33 cellular contexts compared by ENCODE assay signal in genomic region chr6:41576667-41577066, GRCh38. TPM values are rescaled to one million over a fixed set of nuclear protein-coding genes. Genes with fewer than 3 reads are reported as not detected.
DNase-seq lines count a peak whose midpoint lies in the region; ATAC-seq and TF ChIP-seq lines count a peak whose summit lies in the region.
"Had no signal": no experiment of that assay in that cellular context is flagged by ENCODE, and none has a peak within 500 bp of the region (broad histone marks: within the 10 kb centered on the region; RNA-seq: fewer than 3 reads in every experiment).

No MANE protein-coding gene starts in this region.

- TF ChIP-seq POLR2A in thyroid gland (IDR thresholded peaks at IDR 0.05), result no peak

- H3K9me3 ChIP-seq in thyroid gland, result no peaks in the 10 kb centered on the region
- H3K9me3 ChIP-seq: gastroesophageal sphincter, mucosa of descending colon, neutrophil, SJCRH30, stomach, transverse colon had no signal

- H3K27ac Mint-ChIP-seq in glutamatergic neuron (ENCODE audit: unreplicated experiment), result peak overlapping the region; percentile 96
- H3K27ac Mint-ChIP-seq: activated CD8-positive, alpha-beta T cell treated with anti-CD3 and anti-CD28 coated beads for 36 hours; T-cell had no signal

- ATAC-seq in GM21390 (IDR thresholded peaks at IDR 0.05; ENCODE audit: unreplicated experiment), result no peak
- ATAC-seq: activated CD8-positive, alpha-beta T cell treated with anti-CD3 and anti-CD28 coated beads for 36 hours; gastroesophageal sphincter; left ventricle myocardium superior; mucosa of descending colon; Panc1; T-cell had no signal

- peaks cover 16% of the 10 kb centered on the region for H3K27me3 Mint-ChIP-seq in glutamatergic neuron (ENCODE audit: unreplicated experiment)
- H3K27me3 Mint-ChIP-seq: activated CD8-positive, alpha-beta T cell treated with anti-CD3 and anti-CD28 coated beads for 36 hours; T-cell had no signal

- peak; percentile 5 for DNase-seq in NCI-H345 (lab: John Stamatoyannopoulos, UW)
- no peak for DNase-seq in NCI-H345 treated with DMSO at 0.1 percent for 48 hours (lab: John Stamatoyannopoulos, UW; ENCODE audit: unreplicated experiment)
- DNase-seq in NCI-H510A treated with DMSO at 0.1 percent for 48 hours (lab: John Stamatoyannopoulos, UW), result peak; percentile 47
- no peak for DNase-seq in glutamatergic neuron
- DNase-seq in thyroid gland, result no peak
- no peak for DNase-seq in amniotic stem cell (lab: John Stamatoyannopoulos, UW)
- DNase-seq in SHP77 (lab: John Stamatoyannopoulos, UW), result no peak
- DNase-seq: 8988T; activated CD4-positive, alpha-beta T cell treated with anti-CD3 and anti-CD28 coated beads for 1 hour; activated CD8-positive, alpha-beta T cell treated with anti-CD3 and anti-CD28 coated beads for 36 hours; activated gamma-delta T cell; AML-193; COR-L47; DMS79; GF-D8; HCEC 1CT; islet precursor cell; left ventricle myocardium superior; mucosa of descending colon; NCI-H1105 treated with DMSO at 0.1 percent for 48 hours; NCI-H2029 treated with DMSO at 0.1 percent for 48 hours; NK-92 treated with Interleukin-12 subunit alpha and Interleukin-12 subunit beta, amount 100 ng/mL, for 24 hours; SJCRH30; stimulated activated CD8-positive, alpha-beta memory T cell treated with anti-CD3 and anti-CD28 coated beads, Interleukin-4, amount 100 ng/mL, for 48 hours; stomach; T-cell; transverse colon had no signal

- peaks cover 69 to 94% of the 10 kb centered on the region in 2 donors for H3K4me1 ChIP-seq in thyroid gland

- TF ChIP-seq CTCF in glutamatergic neuron (IDR thresholded peaks at IDR 0.05; ENCODE audit: partially characterized antibody, unreplicated experiment), result no peak
- no peak for TF ChIP-seq CTCF in thyroid gland (IDR thresholded peaks at IDR 0.05)

- H3K36me3 ChIP-seq in thyroid gland, result no peaks in the 10 kb centered on the region
- H3K36me3 ChIP-seq: neutrophil, transverse colon had no signal

- 81% methylated on average over 4 of the region's 4 CpGs for whole genome bisulfite sequencing in thyroid gland, 2 donors

- intact Hi-C loops in thyroid gland (cut with DNase I), result no loop called here

- H3K27ac ChIP-seq in thyroid gland, result peak overlapping the region in 2 of 3 donors; percentile 60 to 78
- H3K27ac ChIP-seq: coronary artery, gastroesophageal sphincter, HL-60, neutrophil, SJCRH30, transverse colon had no signal

- H3K36me3 Mint-ChIP-seq in glutamatergic neuron (ENCODE audit: unreplicated experiment), result no peaks in the 10 kb centered on the region

- H3K4me3 Mint-ChIP-seq in glutamatergic neuron (ENCODE audit: unreplicated experiment), result peak overlapping the region; percentile 73
- H3K4me3 Mint-ChIP-seq: activated CD8-positive, alpha-beta T cell treated with anti-CD3 and anti-CD28 coated beads for 36 hours; T-cell had no signal

- H3K4me3 ChIP-seq in thyroid gland (replicated peaks in 1 of 3), result no peak overlapping the region
- H3K4me3 ChIP-seq: coronary artery, gastroesophageal sphincter, mucosa of descending colon, SJCRH30, stomach, transverse colon had no signal

- no peaks in the 10 kb centered on the region for H3K27me3 ChIP-seq in thyroid gland
- H3K27me3 ChIP-seq: gastroesophageal sphincter, neutrophil, SJCRH30, stomach, transverse colon had no signal

- H3K9me3 Mint-ChIP-seq in glutamatergic neuron (ENCODE audit: unreplicated experiment), result peaks cover 6% of the 10 kb centered on the region
- H3K9me3 Mint-ChIP-seq: activated CD8-positive, alpha-beta T cell treated with anti-CD3 and anti-CD28 coated beads for 36 hours; T-cell had no signal

- peaks cover 59% of the 10 kb centered on the region for H3K4me1 Mint-ChIP-seq in glutamatergic neuron (ENCODE audit: low read depth, unreplicated experiment)

RNA-seq across cellular contexts. Expression of gene FOXP4, which starts 30.5 kb away (rescaled TPM):
- 27.9 TPM for total RNA-seq in glutamatergic neuron (ENCODE audit: unreplicated experiment)
- 10 to 100 TPM; 12.6 to 42.4 (median 23.7) TPM for total RNA-seq in thyroid gland

Comparison
In these comparisons a context has a peak if more than half of its experiments do, and no peak if none do; other contexts are left out.
1. DNase-seq: peak in NCI-H345 (single experiment) and NCI-H510A treated with DMSO at 0.1 percent for 48 hours (single experiment); none in NCI-H345 treated with DMSO at 0.1 percent for 48 hours (single experiment), glutamatergic neuron (single experiment), thyroid gland (0 of 2), amniotic stem cell (single experiment) and SHP77 (0 of 2).